15 cellular contexts compared by ENCODE assay signal in the genomic region with DNA sequence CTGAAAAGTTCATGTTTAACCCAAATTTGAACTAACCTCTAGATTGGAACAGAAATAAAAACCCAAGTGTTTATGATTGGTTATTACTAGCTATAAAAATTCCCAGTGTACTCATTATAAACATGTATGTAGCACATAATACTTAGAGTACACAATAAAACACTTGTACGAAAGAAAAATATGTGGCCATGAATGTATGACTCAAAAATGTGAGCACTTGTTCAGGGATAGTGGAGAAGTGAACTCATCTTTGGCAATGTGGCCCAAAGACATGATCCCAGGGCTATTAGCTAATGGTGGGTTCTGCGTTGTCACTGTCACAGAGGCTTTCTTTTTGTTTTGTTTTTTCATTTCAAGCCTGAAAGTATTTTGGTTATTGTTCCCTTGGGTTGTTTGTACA.
DNase-seq lines count a peak whose midpoint lies in the region; ATAC-seq and TF ChIP-seq lines count a peak whose summit lies in the region.
"Had no signal": no experiment of that assay in that cellular context is flagged by ENCODE, and none has a peak within 500 bp of the region (broad histone marks: within the 10 kb centered on the region; RNA-seq: fewer than 3 reads in every experiment).

No MANE protein-coding gene starts in this region.

- no peaks in the 10 kb centered on the region for H3K9me3 ChIP-seq in mesenchymal stem cell (ENCODE audit: control insufficient read depth, low read length)
- H3K9me3 ChIP-seq in suprapubic skin, result no peaks in the 10 kb centered on the region
- H3K9me3 ChIP-seq in HAP-1, result no peaks in the 10 kb centered on the region
- H3K9me3 ChIP-seq: A549 had no signal

- DNase-seq in EH (ENCODE audit: low read depth), result peak; percentile 67
- peak; percentile 23 for DNase-seq in mesenchymal stem cell
- DNase-seq in suprapubic skin (ENCODE audit: low spot score in 2 of 2), result no peak
- no peak for DNase-seq in NCI-H2196 (lab: John Stamatoyannopoulos, UW; ENCODE audit: unreplicated experiment)
- DNase-seq in stimulated activated CD4-positive, alpha-beta T cell treated with anti-CD3 and anti-CD28 coated beads, Interleukin-4, amount 100 ng/mL, for 4 hours, result no peak
- DNase-seq in HAP-1 (ENCODE audit: low spot score in 2 of 2), result no peak
- DNase-seq: NCI-H1092, NCI-H2081 treated with DMSO at 0.1 percent for 48 hours, NCI-H510A treated with DMSO at 0.1 percent for 48 hours, NCI-H82, PC-9 had no signal

- no peak overlapping the region for H4K91ac ChIP-seq in mesenchymal stem cell (ENCODE audit: low read length)

- H3K14ac ChIP-seq in mesenchymal stem cell (ENCODE audit: low read length in 2 of 2), result no peak overlapping the region

- no peak overlapping the region for H3K4me2 ChIP-seq in mesenchymal stem cell (ENCODE audit: low read length, poor library complexity, severe bottlenecking)
- H3K4me2 ChIP-seq: A549, GM23338, PC-9 had no signal

- H2BK5ac ChIP-seq in mesenchymal stem cell (ENCODE audit: low read depth, low read length, poor library complexity, severe bottlenecking), result no peak overlapping the region

- H2AFZ ChIP-seq in mesenchymal stem cell (ENCODE audit: low read depth, low read length), result no peak overlapping the region
- H2AFZ ChIP-seq: GM23338, PC-9 had no signal

- H3K27me3 ChIP-seq in mesenchymal stem cell (ENCODE audit: control insufficient read depth in 1 of 2, insufficient read depth in 1 of 2, low read length in 2 of 2) (no peaks in the 10 kb centered on the region), suprapubic skin (no peaks in the 10 kb centered on the region), HAP-1 (ENCODE audit: low read depth) (no peaks in the 10 kb centered on the region)

- WGBS in mesenchymal stem cell, result 67% methylated on average over 1 of the region's 2 CpGs
- 68% methylated on average over 2 of the region's 2 CpGs for WGBS in suprapubic skin

- no peak overlapping the region for H2AK5ac ChIP-seq in mesenchymal stem cell (ENCODE audit: low read length, severe bottlenecking)

- H3K4ac ChIP-seq in mesenchymal stem cell (ENCODE audit: low read depth in 1 of 2, low read length in 2 of 2), result no peak overlapping the region

- no peak for TF ChIP-seq POLR2A in suprapubic skin (IDR thresholded peaks at IDR 0.05)

- H3K18ac ChIP-seq in mesenchymal stem cell (ENCODE audit: low read depth in 1 of 2, low read length in 2 of 2), result no peak overlapping the region

- in situ Hi-C loops in HAP-1 (cut with MboI; ENCODE audit: low sequenced_read_pairs), result no loop called here

- H3K36me3 ChIP-seq in mesenchymal stem cell (ENCODE audit: control insufficient read depth in 1 of 2, insufficient read depth in 2 of 2, low read depth in 1 of 2, low read length in 2 of 2) (no peaks in the 10 kb centered on the region), suprapubic skin (no peaks in the 10 kb centered on the region), HAP-1 (replicated peaks) (no peaks in the 10 kb centered on the region)

- no peak overlapping the region for H4K8ac ChIP-seq in mesenchymal stem cell (ENCODE audit: low read length)

- H3K79me1 ChIP-seq in mesenchymal stem cell (replicated peaks; ENCODE audit: low read length, poor library complexity, severe bottlenecking), result no peaks in the 10 kb centered on the region

- no peak overlapping the region for H2BK15ac ChIP-seq in mesenchymal stem cell (ENCODE audit: low read depth, poor library complexity, severe bottlenecking)

- no peak overlapping the region for H2BK120ac ChIP-seq in mesenchymal stem cell (ENCODE audit: low read depth, low read length)

- H3K23ac ChIP-seq in mesenchymal stem cell (ENCODE audit: low read length in 2 of 2), result no peak overlapping the region

- TF ChIP-seq CTCF in VCaP (conservative IDR thresholded peaks at IDR 0.05), result no peak
- TF ChIP-seq CTCF in suprapubic skin (IDR thresholded peaks at IDR 0.05), result no peak

- no peaks in the 10 kb centered on the region for H3K4me1 ChIP-seq in mesenchymal stem cell (ENCODE audit: control insufficient read depth, insufficient read depth, low read depth, low read length)
- H3K4me1 ChIP-seq in suprapubic skin, result peaks cover 65% of the 10 kb centered on the region
- peaks cover 34% of the 10 kb centered on the region for H3K4me1 ChIP-seq in HAP-1

- no peak overlapping the region for H3K4me3 ChIP-seq in mesenchymal stem cell (ENCODE audit: insufficient read depth in 1 of 2, low read depth in 1 of 2, low read length in 2 of 2)
- H3K4me3 ChIP-seq in suprapubic skin, result no peak overlapping the region
- H3K4me3 ChIP-seq in HAP-1, result no peak overlapping the region
- H3K4me3 ChIP-seq: A549, GM23338, PC-9 had no signal

- H3K9ac ChIP-seq in mesenchymal stem cell (ENCODE audit: low read length), result no peak overlapping the region

- no peak overlapping the region for H2BK12ac ChIP-seq in mesenchymal stem cell (ENCODE audit: low read length in 2 of 2)

- peak overlapping the region; percentile 51 for H3K27ac ChIP-seq in VCaP
- H3K27ac ChIP-seq in mesenchymal stem cell (ENCODE audit: low read length, poor library complexity, severe bottlenecking), result no peak overlapping the region
- H3K27ac ChIP-seq in suprapubic skin, result peak overlapping the region; percentile 43
- H3K27ac ChIP-seq: A549, PC-9 had no signal

- TF ChIP-seq EP300 in suprapubic skin (IDR thresholded peaks at IDR 0.05), result no peak

- ATAC-seq in HG02798 (IDR thresholded peaks at IDR 0.05; ENCODE audit: poor library complexity, unreplicated experiment), result no peak
- ATAC-seq: A549, GM23338 had no signal

Comparison
In these comparisons a context has a peak if more than half of its experiments do, and no peak if none do; other contexts are left out.
1. DNase-seq: peak in EH (single experiment) and mesenchymal stem cell (single experiment); none in suprapubic skin (0 of 2), NCI-H2196 (single experiment), stimulated activated CD4-positive, alpha-beta T cell treated with anti-CD3 and anti-CD28 coated beads, Interleukin-4, amount 100 ng/mL, for 4 hours (0 of 2) and HAP-1 (0 of 2).